26 cellular contexts compared by ENCODE assay signal in the genomic region with DNA sequence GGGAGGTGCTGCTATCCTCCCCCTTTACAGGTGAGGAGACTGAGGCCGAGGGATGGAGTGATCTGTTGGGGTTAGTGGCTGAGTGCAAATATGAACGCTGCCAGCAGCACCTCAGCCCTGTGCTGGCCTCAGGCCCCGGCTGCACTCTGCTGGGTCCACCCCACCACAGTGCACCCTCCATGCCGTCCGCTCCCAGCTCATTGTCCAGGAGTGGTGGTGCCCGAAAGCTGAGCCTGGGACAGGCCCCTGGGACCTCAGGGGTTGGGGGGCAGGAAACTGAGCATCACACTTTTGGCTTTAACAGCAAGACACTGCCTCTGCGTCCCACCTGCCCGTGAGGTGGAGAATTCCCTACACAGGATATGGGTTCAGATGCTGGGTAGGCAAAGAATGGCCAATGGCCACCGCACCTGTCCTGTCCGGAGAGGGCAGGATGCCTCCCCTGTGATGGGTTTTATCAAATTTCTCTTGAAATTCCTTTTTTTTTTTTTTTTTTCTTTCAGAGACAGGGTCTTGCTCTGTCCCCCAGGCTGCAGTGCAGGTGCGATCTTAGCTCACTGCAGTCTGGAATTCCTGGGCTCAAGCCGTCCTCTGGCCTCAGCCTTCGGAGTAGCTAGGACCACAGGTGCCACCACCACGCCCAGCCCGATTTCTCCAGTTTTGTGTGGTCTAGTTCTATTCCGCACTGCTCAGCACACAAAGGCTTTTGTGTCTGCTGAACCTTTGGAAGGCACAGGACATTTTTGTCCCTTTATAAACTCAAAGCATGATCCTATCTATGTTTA.
"Had no signal": no experiment of that assay in that cellular context is flagged by ENCODE, and none has a peak within 500 bp of the region (broad histone marks: within the 10 kb centered on the region; RNA-seq: fewer than 3 reads in every experiment).

No MANE protein-coding gene starts in this region.

- ATAC-seq: activated CD4-positive, CD25-positive, alpha-beta regulatory T cell treated with anti-CD3 and anti-CD28 coated beads, Interleukin-2, amount 50 U/mL, for 24 hours; activated CD8-positive, alpha-beta T cell treated with anti-CD3 and anti-CD28 coated beads for 36 hours; activated naive CD4-positive, alpha-beta T cell treated with anti-CD3 and anti-CD28 coated beads, Interleukin-2, amount 50 U/mL, for 72 hours; activated T-cell treated with anti-CD3 and anti-CD28 coated beads, Interleukin-2, amount 50 U/mL, for 4 hours; activated T-helper 17 cell treated with anti-CD3 and anti-CD28 coated beads, Interleukin-2, amount 50 U/mL, for 72 hours; WTC11 had no signal

- H3K9me3 Mint-ChIP-seq: activated CD8-positive, alpha-beta T cell treated with anti-CD3 and anti-CD28 coated beads for 36 hours; activated T-cell treated with anti-CD3 and anti-CD28 coated beads, Interleukin-2, amount 50 U/mL, for 4 hours; activated T-helper 17 cell treated with anti-CD3 and anti-CD28 coated beads, Interleukin-2, amount 50 U/mL, for 72 hours; dendritic cell treated with granulocyte-macrophage colony-stimulating factor and Interleukin-4, amounts not matched to agents 40 ng/mL and 50 ng/mL, for 4 days had no signal

- H3K36me3 Mint-ChIP-seq: activated naive CD4-positive, alpha-beta T cell treated with anti-CD3 and anti-CD28 coated beads, Interleukin-2, amount 10 ng/mL, durations not matched to agents 7 days and 5 days; activated naive CD4-positive, alpha-beta T cell treated with anti-CD3 and anti-CD28 coated beads, Interleukin-2, amount 50 U/mL, for 72 hours; activated naive CD8-positive, alpha-beta T cell treated with anti-CD3 and anti-CD28 coated beads, Interleukin-2, amount 10 ng/mL, durations not matched to agents 7 days and 5 days; brain had no signal

- DNase-seq: activated CD4-positive, alpha-beta T cell treated with anti-CD3 and anti-CD28 coated beads for 48 hours; activated CD4-positive, alpha-beta T cell treated with anti-CD3 and anti-CD28 coated beads, Interleukin-2, amount 50 U/mL, for 1 hour; activated CD4-positive, alpha-beta T cell treated with anti-CD3 and anti-CD28 coated beads, Interleukin-2, amount 50 U/mL, for 48 hours; activated CD8-positive, alpha-beta memory T cell treated with anti-CD3 and anti-CD28 coated beads for 24 hours; activated CD8-positive, alpha-beta T cell treated with anti-CD3 and anti-CD28 coated beads for 36 hours; activated effector memory CD4-positive, alpha-beta T cell treated with Interleukin-2 at 50 U/mL for 16 hours; activated naive CD4-positive, alpha-beta T cell treated with anti-CD3 and anti-CD28 coated beads, Interleukin-2, amount 10 ng/mL, durations not matched to agents 7 days and 5 days; activated naive CD8-positive, alpha-beta T cell treated with anti-CD3 and anti-CD28 coated beads, Interleukin-2, amount 10 ng/mL, durations not matched to agents 7 days and 5 days; activated T-cell treated with anti-CD3 and anti-CD28 coated beads, Interleukin-2, amount 50 U/mL, for 4 hours; central memory CD4-positive, alpha-beta T cell; cerebellar nuclear complex; dorsolateral prefrontal cortex; effector memory CD4-positive, alpha-beta T cell; endodermal cell; foreskin fibroblast; T-helper 2 cell had no signal

- H3K36me3 ChIP-seq: ascending aorta, breast epithelium, cardiac muscle cell had no signal

- H3K27ac Mint-ChIP-seq: activated CD8-positive, alpha-beta T cell treated with anti-CD3 and anti-CD28 coated beads for 36 hours; activated naive CD4-positive, alpha-beta T cell treated with anti-CD3 and anti-CD28 coated beads, Interleukin-2, amount 10 ng/mL, durations not matched to agents 7 days and 5 days; activated naive CD4-positive, alpha-beta T cell treated with anti-CD3 and anti-CD28 coated beads, Interleukin-2, amount 50 U/mL, for 72 hours; activated naive CD8-positive, alpha-beta T cell treated with anti-CD3 and anti-CD28 coated beads, Interleukin-2, amount 10 ng/mL, durations not matched to agents 7 days and 5 days; activated T-helper 17 cell treated with anti-CD3 and anti-CD28 coated beads, Interleukin-2, amount 50 U/mL, for 72 hours; dendritic cell treated with granulocyte-macrophage colony-stimulating factor and Interleukin-4, amounts not matched to agents 40 ng/mL and 50 ng/mL, for 4 days; endodermal cell; WTC11 had no signal

- H3K27me3 ChIP-seq: ascending aorta, cardiac muscle cell had no signal

- H3K27ac ChIP-seq: ascending aorta, breast epithelium, cardiac muscle cell, coronary artery, dorsolateral prefrontal cortex had no signal

- H3K4me1 ChIP-seq: ascending aorta, breast epithelium had no signal

- H3K4me3 Mint-ChIP-seq: activated CD8-positive, alpha-beta T cell treated with anti-CD3 and anti-CD28 coated beads for 36 hours; activated naive CD4-positive, alpha-beta T cell treated with anti-CD3 and anti-CD28 coated beads, Interleukin-2, amount 10 ng/mL, durations not matched to agents 7 days and 5 days; activated naive CD8-positive, alpha-beta T cell treated with anti-CD3 and anti-CD28 coated beads, Interleukin-2, amount 10 ng/mL, durations not matched to agents 7 days and 5 days; activated T-cell treated with anti-CD3 and anti-CD28 coated beads, Interleukin-2, amount 50 U/mL, for 4 hours; activated T-helper 17 cell treated with anti-CD3 and anti-CD28 coated beads, Interleukin-2, amount 50 U/mL, for 72 hours; dendritic cell treated with granulocyte-macrophage colony-stimulating factor and Interleukin-4, amounts not matched to agents 40 ng/mL and 50 ng/mL, for 4 days; endodermal cell; WTC11 had no signal

- H3K27me3 Mint-ChIP-seq: activated CD8-positive, alpha-beta T cell treated with anti-CD3 and anti-CD28 coated beads for 36 hours; activated naive CD8-positive, alpha-beta T cell treated with anti-CD3 and anti-CD28 coated beads, Interleukin-2, amount 10 ng/mL, durations not matched to agents 7 days and 5 days; activated T-helper 17 cell treated with anti-CD3 and anti-CD28 coated beads, Interleukin-2, amount 50 U/mL, for 72 hours had no signal

- H3K4me3 ChIP-seq: ascending aorta, cardiac muscle cell, coronary artery, dorsolateral prefrontal cortex had no signal

- H3K4me1 Mint-ChIP-seq: WTC11 had no signal

- H3K9me3 ChIP-seq: ascending aorta had no signal
